ENCODE assay signal across 16 cellular contexts in the genomic region with DNA sequence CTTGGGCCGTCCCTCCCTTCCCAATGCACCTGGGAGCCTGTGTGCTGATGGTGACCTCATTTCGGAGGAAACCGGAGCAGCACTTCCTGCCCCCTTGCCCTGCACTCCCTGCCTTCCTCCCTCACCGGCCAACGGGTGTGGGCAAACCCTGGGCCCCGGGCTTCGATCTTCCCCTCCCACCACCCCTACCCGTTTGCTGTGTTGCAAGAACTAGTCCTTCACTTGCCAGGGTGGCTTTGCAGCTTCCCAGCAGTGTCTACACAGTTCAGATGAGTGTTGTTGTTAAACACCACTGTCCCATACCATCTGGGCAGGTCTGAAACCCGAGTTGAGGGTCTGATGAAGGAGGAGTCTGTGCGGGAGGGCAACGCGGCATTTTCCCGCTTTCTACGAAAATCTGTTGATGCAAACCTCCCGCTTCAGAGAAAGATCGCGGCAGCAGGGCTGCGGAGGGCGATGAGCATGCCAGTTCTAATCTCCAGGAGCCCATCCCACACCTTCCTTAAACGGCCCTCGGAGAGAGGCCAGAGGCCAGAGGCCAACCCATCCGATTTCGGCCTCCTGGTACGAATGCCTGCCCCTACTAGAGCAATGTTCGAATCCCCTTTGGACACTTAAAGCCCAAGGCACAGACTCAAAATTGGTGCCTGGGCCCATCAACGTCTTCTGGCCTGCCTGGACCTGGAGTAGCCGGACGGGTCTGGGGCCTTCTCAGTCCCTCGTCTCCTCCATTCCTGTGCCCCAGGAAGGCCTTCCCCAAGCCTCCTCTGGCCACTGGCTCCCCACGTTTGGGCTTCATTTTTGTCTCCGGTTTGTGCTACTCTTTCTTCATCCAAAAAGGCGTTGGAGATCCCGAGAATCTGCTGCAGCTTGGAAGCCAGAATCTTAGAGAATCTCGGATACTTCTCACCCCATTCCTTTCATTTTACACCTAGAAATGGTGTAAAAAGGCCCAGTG. TPM values are rescaled to one million over a fixed set of nuclear protein-coding genes. Genes with fewer than 3 reads are reported as not detected.
DNase-seq lines count a peak whose midpoint lies in the region; ATAC-seq, FAIRE-seq and TF ChIP-seq lines count a peak whose summit lies in the region.
"Had no signal": no experiment of that assay in that cellular context is flagged by ENCODE, and none has a peak within 500 bp of the region (broad histone marks: within the 10 kb centered on the region; RNA-seq: fewer than 3 reads in every experiment).

No MANE protein-coding gene starts in this region.

- peak overlapping the region; percentile 56 for H3K4me3 Mint-ChIP-seq in GM23338
- H3K4me3 Mint-ChIP-seq in mesothelial cell of epicardium, result no peak overlapping the region
- H3K4me3 Mint-ChIP-seq: stimulated activated naive CD8-positive, alpha-beta T cell treated with anti-CD3 and anti-CD28 coated beads, Interleukin-15, Interleukin-2, amounts not matched to agents 100 ng/mL and 50 ng/mL, for 24 hours had no signal

- peaks cover 42% of the 10 kb centered on the region for H4K20me1 ChIP-seq in GM23338 (replicated peaks; ENCODE audit: insufficient read depth)

- TF ChIP-seq POLR2A in sigmoid colon (IDR thresholded peaks at IDR 0.05) (no peak), vagina (IDR thresholded peaks at IDR 0.05) (no peak)

- no peaks in the 10 kb centered on the region; the same call in 1 of the 2 replicates for H3K36me3 ChIP-seq in GM23338 (ENCODE audit: insufficient read depth)
- no peaks in the 10 kb centered on the region for H3K36me3 ChIP-seq in NT2/D1 (ENCODE audit: insufficient read depth, insufficient read length, low read length)
- no peaks in the 10 kb centered on the region for H3K36me3 ChIP-seq in neuronal stem cell (replicated peaks in 1 of 2; ENCODE audit: control insufficient read depth in 2 of 2, insufficient read depth in 2 of 2, low read length in 2 of 2)
- H3K36me3 ChIP-seq in sigmoid colon, result no peaks in the 10 kb centered on the region
- H3K36me3 ChIP-seq in vagina, result no peaks in the 10 kb centered on the region
- H3K36me3 ChIP-seq: prostate gland had no signal

- H3F3A ChIP-seq in GM23338 (replicated peaks; ENCODE audit: low read depth), result peaks cover 28% of the 10 kb centered on the region

- no peak for TF ChIP-seq EP300 in sigmoid colon (IDR thresholded peaks at IDR 0.05)

- FAIRE-seq in D721Med (lab: Jason Lieb, UNC), result no peak
- FAIRE-seq: G401.6 had no signal

- no peaks in the 10 kb centered on the region for H3K9me2 ChIP-seq in GM23338 (ENCODE audit: insufficient read depth)

- H3K27me3 ChIP-seq in GM23338 (ENCODE audit: insufficient read depth) (peaks cover 100% of the 10 kb centered on the region), NT2/D1 (ENCODE audit: insufficient read depth, insufficient read length) (peaks cover 100% of the 10 kb centered on the region), neuronal stem cell (ENCODE audit: control insufficient read depth in 3 of 3, insufficient read depth in 3 of 3, low read depth in 1 of 3, low read length in 3 of 3) (peaks cover 61 to 100% (median 98%) of the 10 kb centered on the region in 3 experiments), sigmoid colon (peaks cover 69 to 100% (median 99%) of the 10 kb centered on the region in 3 donors), vagina (peaks cover 47% of the 10 kb centered on the region)

- H2BK15ac ChIP-seq in neuronal stem cell (ENCODE audit: low read length), result peak overlapping the region; percentile 17

- H3K4me1 Mint-ChIP-seq in GM23338 (peaks cover 40% of the 10 kb centered on the region), mesothelial cell of epicardium (peaks cover 11% of the 10 kb centered on the region)

- intact Hi-C loops in sigmoid colon (cut with DNase I) (no loop called here), vagina (cut with DNase I) (no loop called here)

- peak overlapping the region; percentile 86 for H3K23ac ChIP-seq in neuronal stem cell (ENCODE audit: low read depth, low read length, poor library complexity)

- peak overlapping the region; percentile 68 for H2AK5ac ChIP-seq in neuronal stem cell (ENCODE audit: low read depth, low read length)

- H3K27ac ChIP-seq in GM23338 (ENCODE audit: low read depth), result no peak overlapping the region
- H3K27ac ChIP-seq in neuronal stem cell (replicated peaks; ENCODE audit: low read length), result no peak overlapping the region
- no peak overlapping the region for H3K27ac ChIP-seq in sigmoid colon
- no peak overlapping the region for H3K27ac ChIP-seq in vagina
- H3K27ac ChIP-seq: C4-2B, prostate gland had no signal

- H3K36me3 Mint-ChIP-seq in GM23338 (ENCODE audit: low read depth) (no peaks in the 10 kb centered on the region), mesothelial cell of epicardium (no peaks in the 10 kb centered on the region)

- peak; percentile 88 for DNase-seq in GM23338 (ENCODE audit: low spot score)
- DNase-seq in NT2/D1 (ENCODE audit: low read depth, low spot score), result no peak
- DNase-seq in epithelial cell of esophagus (ENCODE audit: low read depth), result peak; percentile 40
- no peak for DNase-seq in neuronal stem cell (ENCODE audit: low spot score)
- no peak for DNase-seq in D721Med (ENCODE audit: insufficient read length, low spot score)
- no peak for DNase-seq in sigmoid colon
- no peak for DNase-seq in mesothelial cell of epicardium (ENCODE audit: low spot score in 2 of 2, unreplicated experiment in 2 of 2)
- DNase-seq in vagina (ENCODE audit: extremely low spot score in 2 of 2), result no peak
- DNase-seq: foreskin melanocyte; RPMI8226; stimulated activated CD4-positive, alpha-beta T cell treated with anti-CD3 and anti-CD28 coated beads, Interleukin-2, amount 100 ng/mL, for 48 hours had no signal

- H3K4ac ChIP-seq in neuronal stem cell (ENCODE audit: low read length), result peak overlapping the region; percentile 76

- no peak overlapping the region for H2BK5ac ChIP-seq in neuronal stem cell (ENCODE audit: low read length)

- WGBS in neuronal stem cell (ENCODE audit: extremely low coverage in 2 of 2, insufficient read length in 2 of 2, insufficient replicate concordance in 1 of 2), 2 donors, result no CpG with 5 or more reads among the region's 34 CpGs
- whole genome bisulfite sequencing in sigmoid colon, 2 donors, result 10 to 15% methylated on average over 34 of the region's 34 CpGs

- peak overlapping the region; percentile 66 for H3K18ac ChIP-seq in neuronal stem cell (ENCODE audit: low read length)

- H3K14ac ChIP-seq in neuronal stem cell (ENCODE audit: low read length), result peak overlapping the region; percentile 75

- TF ChIP-seq CTCF in GM23338 (conservative IDR thresholded peaks at IDR 0.05; ENCODE audit: low read depth in 2 of 2) (no peak), epithelial cell of esophagus (IDR thresholded peaks at IDR 0.05; ENCODE audit: insufficient read depth, low read depth, low read length, missing control alignments) (no peak), D721Med (IDR thresholded peaks at IDR 0.05; ENCODE audit: insufficient read depth, missing control alignments) (no peak), sigmoid colon (IDR thresholded peaks at IDR 0.05) (no peak), mesothelial cell of epicardium (IDR thresholded peaks at IDR 0.05; ENCODE audit: unreplicated experiment) (no peak), vagina (IDR thresholded peaks at IDR 0.05) (no peak)

- H2BK120ac ChIP-seq in neuronal stem cell (ENCODE audit: low read depth, low read length), result peak overlapping the region; percentile 68

- peak overlapping the region; percentile 82 for H2BK12ac ChIP-seq in neuronal stem cell (ENCODE audit: low read length)

- H3K79me1 ChIP-seq in neuronal stem cell (ENCODE audit: low read depth, low read length), result no peaks in the 10 kb centered on the region

- no peaks in the 10 kb centered on the region for H3K79me2 ChIP-seq in GM23338 (replicated peaks; ENCODE audit: insufficient read depth)

- H3K9me3 ChIP-seq in NT2/D1 (ENCODE audit: insufficient read depth, low read length), result peaks cover 2% of the 10 kb centered on the region; the same call in 1 of the 2 replicates
- H3K9me3 ChIP-seq in neuronal stem cell (replicated peaks in 1 of 2; ENCODE audit: control insufficient read depth in 2 of 2, insufficient read depth in 1 of 2, low read depth in 1 of 2, low read length in 2 of 2), result peaks cover 6 to 16% of the 10 kb centered on the region in 2 donors
- H3K9me3 ChIP-seq in sigmoid colon, result no peaks in the 10 kb centered on the region
- no peaks in the 10 kb centered on the region for H3K9me3 ChIP-seq in vagina
- H3K9me3 ChIP-seq: prostate gland had no signal

- H2AFZ ChIP-seq in GM23338 (peak overlapping the region; percentile 18; the same call in 1 of the 2 replicates), neuronal stem cell (ENCODE audit: low read length) (peak overlapping the region; percentile 69)

- H3K9me3 Mint-ChIP-seq in GM23338 (peaks cover 8% of the 10 kb centered on the region; the same call in 2 of the 3 replicates), mesothelial cell of epicardium (no peaks in the 10 kb centered on the region)
- H3K9me3 Mint-ChIP-seq: activated naive CD4-positive, alpha-beta T cell treated with anti-CD3 and anti-CD28 coated beads, Interleukin-2, amount 50 U/mL, for 72 hours; stimulated activated naive CD8-positive, alpha-beta T cell treated with anti-CD3 and anti-CD28 coated beads, Interleukin-15, Interleukin-2, amounts not matched to agents 100 ng/mL and 50 ng/mL, for 24 hours had no signal

- H4K91ac ChIP-seq in neuronal stem cell (ENCODE audit: low read depth, low read length, poor library complexity), result no peak overlapping the region

- peak overlapping the region; percentile 75 for H3K4me2 ChIP-seq in GM23338
- peak overlapping the region; percentile 77 for H3K4me2 ChIP-seq in neuronal stem cell (ENCODE audit: insufficient read depth, low read length, poor library complexity, severe bottlenecking)

- peaks cover 98% of the 10 kb centered on the region for H3K27me3 Mint-ChIP-seq in GM23338 (ENCODE audit: insufficient read depth, low read depth, poor library complexity)
- peaks cover 97% of the 10 kb centered on the region for H3K27me3 Mint-ChIP-seq in mesothelial cell of epicardium (ENCODE audit: low read depth)

- peak overlapping the region; percentile 68 for H3K9ac ChIP-seq in NT2/D1 (ENCODE audit: insufficient read length, low read depth)
- H3K9ac ChIP-seq in neuronal stem cell (ENCODE audit: low read depth, low read length, poor library complexity), result no peak overlapping the region

- H3K4me1 ChIP-seq in GM23338 (ENCODE audit: insufficient read depth), result peaks cover 59% of the 10 kb centered on the region
- peaks cover 7% of the 10 kb centered on the region for H3K4me1 ChIP-seq in NT2/D1 (ENCODE audit: insufficient read depth, insufficient read length)
- H3K4me1 ChIP-seq in neuronal stem cell (ENCODE audit: control insufficient read depth in 2 of 2, insufficient read depth in 1 of 2, low read depth in 1 of 2, low read length in 2 of 2), result peaks cover 9 to 21% of the 10 kb centered on the region in 2 donors
- H3K4me1 ChIP-seq in sigmoid colon, result peaks cover 0 to 30% (median 24%) of the 10 kb centered on the region in 4 donors
- H3K4me1 ChIP-seq in vagina, result peaks cover 34% of the 10 kb centered on the region

- ATAC-seq in GM23338, result peak; percentile 16
- ATAC-seq: activated naive CD4-positive, alpha-beta T cell treated with anti-CD3 and anti-CD28 coated beads, Interleukin-2, amount 50 U/mL, for 72 hours had no signal

- H4K8ac ChIP-seq in neuronal stem cell (ENCODE audit: low read depth, low read length), result no peak overlapping the region

- H3K4me3 ChIP-seq in GM23338 (peak overlapping the region; percentile 48), NT2/D1 (ENCODE audit: insufficient read length, low read depth) (peak overlapping the region; percentile 33), epithelial cell of esophagus (ENCODE audit: low read length) (no peak overlapping the region), neuronal stem cell (ENCODE audit: low read length in 2 of 2) (no peak overlapping the region), sigmoid colon (peak overlapping the region in 2 of 4 donors; percentile 30 to 32), vagina (peak overlapping the region in 1 of 2 donors; percentile 14)

- H3K27ac Mint-ChIP-seq in GM23338, result no peak overlapping the region
- no peak overlapping the region for H3K27ac Mint-ChIP-seq in mesothelial cell of epicardium
- H3K27ac Mint-ChIP-seq: activated naive CD4-positive, alpha-beta T cell treated with anti-CD3 and anti-CD28 coated beads, Interleukin-2, amount 50 U/mL, for 72 hours; stimulated activated naive CD8-positive, alpha-beta T cell treated with anti-CD3 and anti-CD28 coated beads, Interleukin-15, Interleukin-2, amounts not matched to agents 100 ng/mL and 50 ng/mL, for 24 hours had no signal

RNA-seq across cellular contexts. Expression of a gene that starts 35.8 kb away (rescaled TPM):
- 70.2 and 74.1 TPM in 2 replicates for total RNA-seq in GM23338 (2014; rRNA removed; shearing (Covaris generic))
- 28.8 and 29.0 TPM in 2 replicates for polyA plus RNA-seq in GM23338 (2016; fragmentation: Nextera tagmentation; extraction: Ambion mirVana)
- polyA plus RNA-seq in neuronal stem cell (2013, experiment 1 of 2), result 21.3 TPM
- polyA plus RNA-seq in neuronal stem cell (2013, experiment 2 of 2), result 21.7 TPM
- 10 to 100 TPM; 37.7 to 43.4 (median 39.8) TPM for total RNA-seq in sigmoid colon
- 10 to 100 TPM; 25.2 to 43.2 (median 28.0) TPM for polyA plus RNA-seq in sigmoid colon
- 62.6 to 71.6 TPM (median 68.2 TPM) in 3 replicates for total RNA-seq in mesothelial cell of epicardium
- 50.3 TPM for total RNA-seq in vagina

Comparison
In these comparisons a context has a peak if more than half of its experiments do, and no peak if none do; other contexts are left out.
1. DNase-seq: peak in GM23338 (single experiment) and epithelial cell of esophagus (single experiment); none in NT2/D1 (single experiment), neuronal stem cell (single experiment), D721Med (single experiment), sigmoid colon (single experiment), mesothelial cell of epicardium (0 of 2) and vagina (0 of 2).
2. H3K4me3 ChIP-seq: peak in GM23338 (single experiment) and NT2/D1 (single experiment); none in epithelial cell of esophagus (single experiment) and neuronal stem cell (0 of 2).